18 cellular contexts compared by ENCODE assay signal in genomic region chr17:39525801-39526506, GRCh38.
"Had no signal": no experiment of that assay in that cellular context is flagged by ENCODE, and none has a peak within 500 bp of the region (broad histone marks: within the 10 kb centered on the region; RNA-seq: fewer than 3 reads in every experiment).

No MANE protein-coding gene starts in this region.

- H3K27me3 ChIP-seq: ascending aorta, esophagus muscularis mucosa, gastroesophageal sphincter, sigmoid colon, spleen, thyroid gland had no signal

- ATAC-seq: activated CD4-positive, alpha-beta T cell treated with anti-CD3 and anti-CD28 coated beads for 36 hours; activated CD8-positive, alpha-beta memory T cell treated with anti-CD3 and anti-CD28 coated beads, Interleukin-2, amount 10 ng/mL, durations not matched to agents 7 days and 5 days; activated T-cell treated with anti-CD3 and anti-CD28 coated beads, Interleukin-2, amount 50 U/mL, for 4 hours; gastroesophageal sphincter; stimulated activated memory B cell treated with anti-CD40 and anti-IgM and Interleukin-4, amounts not matched to agents 10 μg/mL and 1 μg/mL and 100 μg/mL, for 72 hours had no signal

- H3K4me1 ChIP-seq: ascending aorta, thyroid gland had no signal

- H3K4me3 Mint-ChIP-seq: activated CD4-positive, alpha-beta T cell treated with anti-CD3 and anti-CD28 coated beads for 36 hours; activated CD8-positive, alpha-beta memory T cell treated with anti-CD3 and anti-CD28 coated beads, Interleukin-2, amount 10 ng/mL, durations not matched to agents 7 days and 5 days; activated naive CD4-positive, alpha-beta T cell treated with anti-CD3 and anti-CD28 coated beads, Interleukin-2, amount 10 ng/mL, durations not matched to agents 7 days and 5 days; activated T-cell treated with anti-CD3 and anti-CD28 coated beads, Interleukin-2, amount 50 U/mL, for 4 hours; dendritic cell treated with granulocyte-macrophage colony-stimulating factor and Interleukin-4, amounts not matched to agents 40 ng/mL and 50 ng/mL, for 4 days; natural killer cell treated with Interleukin-12 subunit alpha and Interleukin-12 subunit beta and Interleukin-15 and Interleukin-18, amount 100 ng/mL, for 72 hours; stimulated activated memory B cell treated with anti-CD40 and anti-IgM and Interleukin-4, amounts not matched to agents 10 μg/mL and 1 μg/mL and 100 μg/mL, for 72 hours; T-helper 2 cell treated with Interferon-gamma antibody and Interleukin-4, amounts not matched to agents 5 μg/mL and 100 μg/mL, for 36 hours had no signal

- H3K4me1 Mint-ChIP-seq: activated naive CD4-positive, alpha-beta T cell treated with anti-CD3 and anti-CD28 coated beads, Interleukin-2, amount 10 ng/mL, durations not matched to agents 7 days and 5 days; stimulated activated memory B cell treated with anti-CD40 and anti-IgM and Interleukin-4, amounts not matched to agents 10 μg/mL and 1 μg/mL and 100 μg/mL, for 72 hours had no signal

- H3K9me3 ChIP-seq: ascending aorta, esophagus muscularis mucosa, gastroesophageal sphincter, sigmoid colon, spleen, thyroid gland had no signal

- DNase-seq: activated CD4-positive, alpha-beta T cell treated with anti-CD3 and anti-CD28 coated beads for 36 hours; activated CD4-positive, alpha-beta T cell treated with anti-CD3 and anti-CD28 coated beads, Interleukin-2, amount 50 U/mL, for 48 hours; activated CD8-positive, alpha-beta memory T cell treated with anti-CD3 and anti-CD28 coated beads, Interleukin-2, amount 10 ng/mL, durations not matched to agents 7 days and 5 days; activated effector memory CD4-positive, alpha-beta T cell treated with Interleukin-2 at 50 U/mL for 16 hours; activated naive CD4-positive, alpha-beta T cell treated with anti-CD3 and anti-CD28 coated beads, Interleukin-2, amount 10 ng/mL, durations not matched to agents 7 days and 5 days; activated T-cell treated with anti-CD3 and anti-CD28 coated beads, Interleukin-2, amount 50 U/mL, for 4 hours; effector memory CD4-positive, alpha-beta T cell; sigmoid colon; spleen; stimulated activated CD4-positive, alpha-beta T cell treated with anti-CD3 and anti-CD28 coated beads, Interleukin-4, amount 100 ng/mL, for 4 hours; thyroid gland had no signal

- H3K27ac ChIP-seq: ascending aorta, esophagus muscularis mucosa, gastroesophageal sphincter, sigmoid colon, spleen, thyroid gland had no signal

- H3K9me3 Mint-ChIP-seq: activated naive CD4-positive, alpha-beta T cell treated with anti-CD3 and anti-CD28 coated beads, Interleukin-2, amount 10 ng/mL, durations not matched to agents 7 days and 5 days; activated T-cell treated with anti-CD3 and anti-CD28 coated beads, Interleukin-2, amount 50 U/mL, for 4 hours; dendritic cell treated with granulocyte-macrophage colony-stimulating factor and Interleukin-4, amounts not matched to agents 40 ng/mL and 50 ng/mL, for 4 days; natural killer cell treated with Interleukin-12 subunit alpha and Interleukin-12 subunit beta and Interleukin-15 and Interleukin-18, amount 100 ng/mL, for 72 hours; stimulated activated memory B cell treated with anti-CD40 and anti-IgM and Interleukin-4, amounts not matched to agents 10 μg/mL and 1 μg/mL and 100 μg/mL, for 72 hours; T-helper 2 cell treated with Interferon-gamma antibody and Interleukin-4, amounts not matched to agents 5 μg/mL and 100 μg/mL, for 36 hours had no signal

- H3K27me3 Mint-ChIP-seq: activated CD4-positive, alpha-beta T cell treated with anti-CD3 and anti-CD28 coated beads for 36 hours; activated CD8-positive, alpha-beta memory T cell treated with anti-CD3 and anti-CD28 coated beads, Interleukin-2, amount 10 ng/mL, durations not matched to agents 7 days and 5 days; activated naive CD4-positive, alpha-beta T cell treated with anti-CD3 and anti-CD28 coated beads, Interleukin-2, amount 10 ng/mL, durations not matched to agents 7 days and 5 days; dendritic cell treated with granulocyte-macrophage colony-stimulating factor and Interleukin-4, amounts not matched to agents 40 ng/mL and 50 ng/mL, for 4 days; natural killer cell treated with Interleukin-12 subunit alpha and Interleukin-12 subunit beta and Interleukin-15 and Interleukin-18, amount 100 ng/mL, for 72 hours; stimulated activated memory B cell treated with anti-CD40 and anti-IgM and Interleukin-4, amounts not matched to agents 10 μg/mL and 1 μg/mL and 100 μg/mL, for 72 hours had no signal

- H3K4me3 ChIP-seq: ascending aorta, esophagus muscularis mucosa, gastroesophageal sphincter, sigmoid colon, spleen, thyroid gland had no signal

- H3K27ac Mint-ChIP-seq: activated CD4-positive, alpha-beta T cell treated with anti-CD3 and anti-CD28 coated beads for 36 hours; activated CD8-positive, alpha-beta memory T cell treated with anti-CD3 and anti-CD28 coated beads, Interleukin-2, amount 10 ng/mL, durations not matched to agents 7 days and 5 days; activated naive CD4-positive, alpha-beta T cell treated with anti-CD3 and anti-CD28 coated beads, Interleukin-2, amount 10 ng/mL, durations not matched to agents 7 days and 5 days; dendritic cell treated with granulocyte-macrophage colony-stimulating factor and Interleukin-4, amounts not matched to agents 40 ng/mL and 50 ng/mL, for 4 days; natural killer cell treated with Interleukin-12 subunit alpha and Interleukin-12 subunit beta and Interleukin-15 and Interleukin-18, amount 100 ng/mL, for 72 hours; stimulated activated memory B cell treated with anti-CD40 and anti-IgM and Interleukin-4, amounts not matched to agents 10 μg/mL and 1 μg/mL and 100 μg/mL, for 72 hours; T-helper 2 cell treated with Interferon-gamma antibody and Interleukin-4, amounts not matched to agents 5 μg/mL and 100 μg/mL, for 36 hours had no signal
